17 cellular contexts compared by ENCODE assay signal in genomic region chr20:17848649-17849048, GRCh38.
DNase-seq lines count a peak whose midpoint lies in the region; ATAC-seq, FAIRE-seq and TF ChIP-seq lines count a peak whose summit lies in the region.
"Had no signal": no experiment of that assay in that cellular context is flagged by ENCODE, and none has a peak within 500 bp of the region (broad histone marks: within the 10 kb centered on the region; RNA-seq: fewer than 3 reads in every experiment).

No MANE protein-coding gene starts in this region.

- no peak overlapping the region for H3K4me3 Mint-ChIP-seq in Caco-2 (ENCODE audit: unreplicated experiment)
- H3K4me3 Mint-ChIP-seq in WTC11: no peak overlapping the region

- intact Hi-C loops in Caco-2 (cut with micrococcal nuclease; ENCODE audit: unreplicated experiment): no loop called here
- intact Hi-C loops in cardiac septum (cut with DNase I): loop anchor here (5.0 kb wide), 1 partner anchor 49 kb away; no protein-coding TSS in a partner anchor

- H3K36me3 Mint-ChIP-seq in Caco-2 (ENCODE audit: insufficient read depth, unreplicated experiment): no peaks in the 10 kb centered on the region
- peaks cover 2% of the 10 kb centered on the region; the same call in 1 of the 2 replicates for H3K36me3 Mint-ChIP-seq in WTC11

- H3K27me3 ChIP-seq in Caco-2 (replicated peaks; ENCODE audit: control insufficient read depth, insufficient read depth, low read length): no peaks in the 10 kb centered on the region
- H3K27me3 ChIP-seq: foreskin keratinocyte had no signal

- no peaks in the 10 kb centered on the region for H3K27me3 Mint-ChIP-seq in Caco-2 (ENCODE audit: insufficient read depth, unreplicated experiment)
- H3K27me3 Mint-ChIP-seq in WTC11 (ENCODE audit: low read depth): no peaks in the 10 kb centered on the region; the same call in 1 of the 2 replicates

- POLR2A ChIA-PET in Caco-2 (lab: Charles Lee) (no interaction called here), WTC11 (lab: Charles Lee) (no interaction called here)

- TF ChIP-seq CTCF in Caco-2 (IDR thresholded peaks at IDR 0.05; ENCODE audit: insufficient read depth in 1 of 2, low read depth in 1 of 2, low read length in 1 of 2, severe bottlenecking in 1 of 2, unreplicated experiment in 1 of 2): no peak
- TF ChIP-seq CTCF in WTC11 (IDR thresholded peaks at IDR 0.05): no peak

- H3K27ac Mint-ChIP-seq in Caco-2 (ENCODE audit: unreplicated experiment) (peak overlapping the region; percentile 42), WTC11 (no peak overlapping the region)

- no peak overlapping the region for H3K4me3 ChIP-seq in Caco-2 (ENCODE audit: low read depth, low read length)

- ATAC-seq in GM19397 (IDR thresholded peaks at IDR 0.05; ENCODE audit: unreplicated experiment): peak; percentile 48
- no peak for ATAC-seq in WTC11
- ATAC-seq: foreskin keratinocyte; stimulated activated naive CD8-positive, alpha-beta T cell treated with anti-CD3 and anti-CD28 coated beads, Interleukin-15, Interleukin-2, amounts not matched to agents 100 U/mL and 50 U/mL, for 24 hours had no signal

- H3K9me3 ChIP-seq in Caco-2: 0 out of 2 replicates have a peak, but pooled peaks cover 4% of the 10 kb centered on the region
- H3K9me3 ChIP-seq: neutrophil had no signal

- no TSS peak for BruUV-seq in Caco-2 (replicated peaks; lab: Mats Ljungman, UMichigan)

- H3K36me3 ChIP-seq in Caco-2 (ENCODE audit: control insufficient read depth, insufficient read depth, low read length): no peaks in the 10 kb centered on the region
- H3K36me3 ChIP-seq: neutrophil had no signal

- peaks cover 38% of the 10 kb centered on the region for H3K4me1 Mint-ChIP-seq in Caco-2 (ENCODE audit: low read depth, unreplicated experiment)
- peaks cover 8% of the 10 kb centered on the region for H3K4me1 Mint-ChIP-seq in WTC11

- peaks cover 32% of the 10 kb centered on the region for H3K4me1 ChIP-seq in Caco-2

- FAIRE-seq in GM12892 (lab: Jason Lieb, UNC): no peak
- FAIRE-seq: D721Med had no signal

- no peaks in the 10 kb centered on the region for H3K9me3 Mint-ChIP-seq in Caco-2 (ENCODE audit: unreplicated experiment)
- H3K9me3 Mint-ChIP-seq in WTC11: peaks cover 16% of the 10 kb centered on the region

- no peak for DNase-seq in Caco-2
- peak; percentile 48 for DNase-seq in NCI-H2171 (lab: John Stamatoyannopoulos, UW)
- DNase-seq in germinal center (ENCODE audit: low spot score): peak; percentile 79
- DNase-seq in activated CD8-positive, alpha-beta memory T cell treated with anti-CD3 and anti-CD28 coated beads, Interleukin-2, amount 50 U/mL, for 48 hours: no peak
- DNase-seq in cardiac septum (ENCODE audit: low spot score): no peak
- no peak for DNase-seq in WTC11 (ENCODE audit: low spot score)
- no peak for DNase-seq in GM12892 (ENCODE audit: insufficient read length)
- DNase-seq: dermis blood vessel endothelial cell; foreskin keratinocyte; Kasumi-1; kidney glomerular epithelial cell; NCI-H526 treated with DMSO at 0.1 percent for 48 hours; stimulated activated naive CD8-positive, alpha-beta T cell treated with anti-CD3 and anti-CD28 coated beads, Interleukin-15, Interleukin-2, amounts not matched to agents 100 U/mL and 50 U/mL, for 24 hours; SW 1271 had no signal

- no peak for TF ChIP-seq POLR2A in GM12892 (IDR thresholded peaks at IDR 0.05; ENCODE audit: low read depth, low read length)

- CTCF ChIA-PET in Caco-2 (lab: Charles Lee): interaction anchor here (0.7 kb wide), 1 partner anchor 12 kb away, joined by 5 read pairs; no protein-coding TSS in a partner anchor
- CTCF ChIA-PET in WTC11 (lab: Charles Lee): no interaction called here

TF ChIP-seq in WTC11, 78 proteins besides CTCF, POLR2A, EP300 and RAD21:
- no peak for TF ChIP-seq IRF1 (CRISPR knock-in tag; IDR thresholded peaks at IDR 0.05)
- TF ChIP-seq CBFB (CRISPR knock-in tag; IDR thresholded peaks at IDR 0.05; ENCODE audit: low read depth): no peak
- no peak for TF ChIP-seq GTF2I (CRISPR knock-in tag; conservative IDR thresholded peaks at IDR 0.05)
- TF ChIP-seq JAZF1 (CRISPR knock-in tag; IDR thresholded peaks at IDR 0.05): no peak
- no peak for TF ChIP-seq ATF3 (CRISPR knock-in tag; conservative IDR thresholded peaks at IDR 0.05)
- no peak for TF ChIP-seq ZNF281 (CRISPR knock-in tag; IDR thresholded peaks at IDR 0.05)
- no peak for TF ChIP-seq CREM (CRISPR knock-in tag; IDR thresholded peaks at IDR 0.05)
- TF ChIP-seq GABPB1 (CRISPR knock-in tag; IDR thresholded peaks at IDR 0.05): no peak
- TF ChIP-seq SMAD3 (CRISPR knock-in tag; IDR thresholded peaks at IDR 0.05; ENCODE audit: borderline replicate concordance): no peak
- no peak for TF ChIP-seq MYBL2 (CRISPR knock-in tag; IDR thresholded peaks at IDR 0.05)
- no peak for TF ChIP-seq MAX (CRISPR knock-in tag; IDR thresholded peaks at IDR 0.05)
- no peak for TF ChIP-seq USF1 (CRISPR knock-in tag; IDR thresholded peaks at IDR 0.05)
- TF ChIP-seq ELF4 (CRISPR knock-in tag; IDR thresholded peaks at IDR 0.05; ENCODE audit: low read depth): no peak
- TF ChIP-seq TCF7 (CRISPR knock-in tag; IDR thresholded peaks at IDR 0.05; ENCODE audit: low read depth): no peak
- no peak for TF ChIP-seq NFYB (CRISPR knock-in tag; conservative IDR thresholded peaks at IDR 0.05; ENCODE audit: low read depth)
- TF ChIP-seq E2F4 (CRISPR knock-in tag; IDR thresholded peaks at IDR 0.05; ENCODE audit: borderline replicate concordance, low read depth): no peak
- no peak for TF ChIP-seq NR2C2 (CRISPR knock-in tag; IDR thresholded peaks at IDR 0.05)

Comparison
In these comparisons a context has a peak if more than half of its experiments do, and no peak if none do; other contexts are left out.
1. DNase-seq: peak in NCI-H2171 (single experiment) and germinal center (single experiment); none in Caco-2 (0 of 2), activated CD8-positive, alpha-beta memory T cell treated with anti-CD3 and anti-CD28 coated beads, Interleukin-2, amount 50 U/mL, for 48 hours (single experiment), cardiac septum (single experiment), WTC11 (single experiment) and GM12892 (single experiment).